In genomic region chr11:117075186-117075585, GRCh38 we compare ENCODE assay signal across 2 cellular contexts.
A peak's percentile ranks its signal among the peaks of the same experiment; 100 is the strongest.
TF ChIP-seq lines count a peak whose summit lies in the region.

No MANE protein-coding gene starts in this region.

TF ChIP-seq in HEK293, 187 proteins besides CTCF, POLR2A, EP300 and RAD21:
- TF ChIP-seq ZNF148 (tag by site-specific recombination; IDR thresholded peaks at IDR 0.05; ENCODE audit: borderline replicate concordance) (no peak), ZNF629 (tag by site-specific recombination; IDR thresholded peaks at IDR 0.05) (peak; percentile 58), ZNF600 (tag by site-specific recombination; IDR thresholded peaks at IDR 0.05) (peak; percentile 23; the same call in 1 of the 2 replicates), PRDM6 (tag by site-specific recombination; IDR thresholded peaks at IDR 0.05) (peak; percentile 37; the same call in 1 of the 2 replicates), ZEB2 (tag by site-specific recombination; IDR thresholded peaks at IDR 0.05) (peak; percentile 38; the same call in 1 of the 2 replicates), SP7 (tag by site-specific recombination; IDR thresholded peaks at IDR 0.05) (peak; percentile 67)

TF ChIP-seq in SK-N-SH, 30 proteins besides CTCF, POLR2A, EP300 and RAD21:
- TF ChIP-seq, protein P1, sequence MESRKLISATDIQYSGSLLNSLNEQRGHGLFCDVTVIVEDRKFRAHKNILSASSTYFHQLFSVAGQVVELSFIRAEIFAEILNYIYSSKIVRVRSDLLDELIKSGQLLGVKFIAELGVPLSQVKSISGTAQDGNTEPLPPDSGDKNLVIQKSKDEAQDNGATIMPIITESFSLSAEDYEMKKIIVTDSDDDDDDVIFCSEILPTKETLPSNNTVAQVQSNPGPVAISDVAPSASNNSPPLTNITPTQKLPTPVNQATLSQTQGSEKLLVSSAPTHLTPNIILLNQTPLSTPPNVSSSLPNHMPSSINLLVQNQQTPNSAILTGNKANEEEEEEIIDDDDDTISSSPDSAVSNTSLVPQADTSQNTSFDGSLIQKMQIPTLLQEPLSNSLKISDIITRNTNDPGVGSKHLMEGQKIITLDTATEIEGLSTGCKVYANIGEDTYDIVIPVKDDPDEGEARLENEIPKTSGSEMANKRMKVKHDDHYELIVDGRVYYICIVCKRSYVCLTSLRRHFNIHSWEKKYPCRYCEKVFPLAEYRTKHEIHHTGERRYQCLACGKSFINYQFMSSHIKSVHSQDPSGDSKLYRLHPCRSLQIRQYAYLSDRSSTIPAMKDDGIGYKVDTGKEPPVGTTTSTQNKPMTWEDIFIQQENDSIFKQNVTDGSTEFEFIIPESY (IDR thresholded peaks at IDR 0.05; ENCODE audit: borderline replicate concordance, low read depth): no peak
- TF ChIP-seq NFIC (IDR thresholded peaks at IDR 0.05; ENCODE audit: borderline replicate concordance) (no peak), RCOR1 (IDR thresholded peaks at IDR 0.05; ENCODE audit: low read length) (no peak), YY1 (IDR thresholded peaks at IDR 0.05; ENCODE audit: low read depth) (no peak), POLR2AphosphoS5 (IDR thresholded peaks at IDR 0.05; ENCODE audit: low read depth, low read length) (no peak), SMC3 (IDR thresholded peaks at IDR 0.05; ENCODE audit: low read depth, low read length) (no peak), MAX (IDR thresholded peaks at IDR 0.05; ENCODE audit: low read depth) (no peak), GATA2 (CRISPR knock-in tag; IDR thresholded peaks at IDR 0.05) (no peak)
- TF ChIP-seq, protein P2, sequence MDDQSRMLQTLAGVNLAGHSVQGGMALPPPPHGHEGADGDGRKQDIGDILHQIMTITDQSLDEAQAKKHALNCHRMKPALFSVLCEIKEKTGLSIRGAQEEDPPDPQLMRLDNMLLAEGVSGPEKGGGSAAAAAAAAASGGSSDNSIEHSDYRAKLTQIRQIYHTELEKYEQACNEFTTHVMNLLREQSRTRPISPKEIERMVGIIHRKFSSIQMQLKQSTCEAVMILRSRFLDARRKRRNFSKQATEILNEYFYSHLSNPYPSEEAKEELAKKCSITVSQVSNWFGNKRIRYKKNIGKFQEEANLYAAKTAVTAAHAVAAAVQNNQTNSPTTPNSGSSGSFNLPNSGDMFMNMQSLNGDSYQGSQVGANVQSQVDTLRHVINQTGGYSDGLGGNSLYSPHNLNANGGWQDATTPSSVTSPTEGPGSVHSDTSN (IDR thresholded peaks at IDR 0.05): no peak
